ENCODE assay signal across 19 cellular contexts in genomic region chr22:22062306-22062793, GRCh38.
"Had no signal": no experiment of that assay in that cellular context is flagged by ENCODE, and none has a peak within 500 bp of the region (broad histone marks: within the 10 kb centered on the region; RNA-seq: fewer than 3 reads in every experiment).

No MANE protein-coding gene starts in this region.

- H3K9me3 Mint-ChIP-seq: activated CD4-positive, alpha-beta memory T cell treated with anti-CD3 and anti-CD28 coated beads for 36 hours; activated CD4-positive, alpha-beta T cell treated with anti-CD3 and anti-CD28 coated beads, Interleukin-2, amount 10 ng/mL, durations not matched to agents 7 days and 5 days; activated naive CD4-positive, alpha-beta T cell treated with anti-CD3 and anti-CD28 coated beads, Interleukin-2, amount 50 U/mL, for 72 hours; activated naive CD8-positive, alpha-beta T cell treated with anti-CD3 and anti-CD28 coated beads, Interleukin-2, amount 50 U/mL, for 24 hours; activated T-cell treated with anti-CD3 and anti-CD28 coated beads, Interleukin-2, amount 50 U/mL, for 4 hours; central memory CD8-positive, alpha-beta T cell had no signal

- H3K27ac Mint-ChIP-seq: activated CD4-positive, alpha-beta memory T cell treated with anti-CD3 and anti-CD28 coated beads for 36 hours; activated CD4-positive, alpha-beta T cell treated with anti-CD3 and anti-CD28 coated beads, Interleukin-2, amount 10 ng/mL, durations not matched to agents 7 days and 5 days; activated naive CD4-positive, alpha-beta T cell treated with anti-CD3 and anti-CD28 coated beads, Interleukin-2, amount 50 U/mL, for 72 hours; activated naive CD8-positive, alpha-beta T cell treated with anti-CD3 and anti-CD28 coated beads, Interleukin-2, amount 50 U/mL, for 24 hours; T-helper 17 cell had no signal

- H3K4me1 Mint-ChIP-seq: activated CD4-positive, alpha-beta T cell treated with anti-CD3 and anti-CD28 coated beads, Interleukin-2, amount 10 ng/mL, durations not matched to agents 7 days and 5 days; activated naive CD8-positive, alpha-beta T cell treated with anti-CD3 and anti-CD28 coated beads, Interleukin-2, amount 50 U/mL, for 24 hours; central memory CD8-positive, alpha-beta T cell; T-helper 17 cell had no signal

- H3K4me3 ChIP-seq: PC-9 had no signal

- H3K4me2 ChIP-seq: PC-9 had no signal

- DNase-seq: activated CD4-positive, alpha-beta memory T cell treated with anti-CD3 and anti-CD28 coated beads for 36 hours; activated CD4-positive, alpha-beta T cell treated with anti-CD3 and anti-CD28 coated beads, Interleukin-2, amount 10 ng/mL, durations not matched to agents 7 days and 5 days; activated CD4-positive, CD25-positive, alpha-beta regulatory T cell; activated CD8-positive, alpha-beta memory T cell treated with anti-CD3 and anti-CD28 coated beads for 24 hours; activated effector memory CD4-positive, alpha-beta T cell treated with anti-CD3 and anti-CD28 coated beads, Interleukin-2, amount 50 U/mL, for 16 hours; activated naive CD4-positive, alpha-beta T cell treated with Interleukin-2 at 50 U/mL for 16 hours; activated naive CD8-positive, alpha-beta T cell treated with anti-CD3 and anti-CD28 coated beads, Interleukin-2, amount 50 U/mL, for 24 hours; activated T-cell treated with anti-CD3 and anti-CD28 coated beads, Interleukin-2, amount 50 U/mL, for 4 hours; NCI-H2029 treated with DMSO at 0.1 percent for 48 hours; NCI-H345; NCI-H510A treated with DMSO at 0.1 percent for 48 hours; PC-9; T-helper 17 cell; T-helper 9 cell had no signal

- FAIRE-seq: astrocyte, TTC549 had no signal

- H3K27ac ChIP-seq: PC-9 had no signal

- H3K4me3 Mint-ChIP-seq: activated CD4-positive, alpha-beta memory T cell treated with anti-CD3 and anti-CD28 coated beads for 36 hours; activated CD4-positive, alpha-beta T cell treated with anti-CD3 and anti-CD28 coated beads, Interleukin-2, amount 10 ng/mL, durations not matched to agents 7 days and 5 days; activated naive CD8-positive, alpha-beta T cell treated with anti-CD3 and anti-CD28 coated beads, Interleukin-2, amount 50 U/mL, for 24 hours; activated T-cell treated with anti-CD3 and anti-CD28 coated beads, Interleukin-2, amount 50 U/mL, for 4 hours; brain; central memory CD8-positive, alpha-beta T cell; T-helper 17 cell had no signal

- H2AFZ ChIP-seq: PC-9 had no signal

- ATAC-seq: activated naive CD4-positive, alpha-beta T cell treated with anti-CD3 and anti-CD28 coated beads, Interleukin-2, amount 50 U/mL, for 72 hours; activated naive CD8-positive, alpha-beta T cell treated with anti-CD3 and anti-CD28 coated beads, Interleukin-2, amount 50 U/mL, for 24 hours; activated T-cell treated with anti-CD3 and anti-CD28 coated beads, Interleukin-2, amount 50 U/mL, for 4 hours; T-helper 17 cell had no signal

- H3K36me3 Mint-ChIP-seq: activated CD4-positive, alpha-beta memory T cell treated with anti-CD3 and anti-CD28 coated beads for 36 hours; activated naive CD4-positive, alpha-beta T cell treated with anti-CD3 and anti-CD28 coated beads, Interleukin-2, amount 50 U/mL, for 72 hours; brain had no signal
